In the genomic region with DNA sequence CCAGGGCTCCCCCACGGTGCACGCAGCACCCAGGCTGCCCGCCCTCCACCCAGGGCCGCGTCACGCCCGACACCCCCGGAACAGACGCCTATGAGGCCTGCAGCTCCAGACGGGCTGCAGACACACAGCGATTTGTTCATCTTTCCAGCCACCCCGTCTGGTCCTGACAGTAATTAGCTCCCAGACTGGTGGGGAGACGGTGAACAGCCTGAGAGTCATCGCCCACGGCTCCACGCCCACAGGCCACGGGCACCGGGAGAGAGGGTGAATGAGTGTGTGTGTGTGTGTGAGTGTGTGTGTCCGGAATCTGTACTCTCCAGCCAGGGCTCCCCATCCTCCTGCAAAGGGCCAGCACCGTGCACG, we compare ENCODE assay signal across 9 cellular contexts. TPM values are rescaled to one million over a fixed set of nuclear protein-coding genes. Genes with fewer than 3 reads are reported as not detected.
DNase-seq lines count a peak whose midpoint lies in the region; ATAC-seq and TF ChIP-seq lines count a peak whose summit lies in the region.
"Had no signal": no experiment of that assay in that cellular context is flagged by ENCODE, and none has a peak within 500 bp of the region (broad histone marks: within the 10 kb centered on the region; RNA-seq: fewer than 3 reads in every experiment).

No MANE protein-coding gene starts in this region.

- no peak overlapping the region for H2AFZ ChIP-seq in OCI-LY3 (ENCODE audit: low read depth, low read length)

- H3K4me2 ChIP-seq in OCI-LY3 (ENCODE audit: low read length) = peak overlapping the region; percentile 88

- no peaks in the 10 kb centered on the region for H3K9me3 Mint-ChIP-seq in CD8-positive, alpha-beta T cell

- H4K20me1 ChIP-seq in OCI-LY3 (ENCODE audit: insufficient read depth, low read length) = no peaks in the 10 kb centered on the region

- POLR2A ChIA-PET in CD8-positive, alpha-beta T cell (lab: Charles Lee) = interaction anchor here (1.9 kb wide), 1 partner anchor 18 kb away, joined by 11 read pairs; a partner anchor contains a TSS

- no peaks in the 10 kb centered on the region for H3K79me2 ChIP-seq in OCI-LY3 (ENCODE audit: low read length)

- H3K27me3 ChIP-seq in CD8-positive, alpha-beta T cell (ENCODE audit: insufficient read depth, low read length) = peaks cover 13% of the 10 kb centered on the region
- H3K27me3 ChIP-seq in OCI-LY3 (ENCODE audit: low read depth, low read length) = peaks cover 40% of the 10 kb centered on the region

- intact Hi-C loops in CD8-positive, alpha-beta T cell (cut with DNase I, micrococcal nuclease) = no loop called here

- no peaks in the 10 kb centered on the region for H3K9me3 ChIP-seq in CD8-positive, alpha-beta T cell (ENCODE audit: low read length)
- no peaks in the 10 kb centered on the region for H3K9me3 ChIP-seq in OCI-LY3 (ENCODE audit: insufficient read depth, low read length)
- H3K9me3 ChIP-seq: mucosa of descending colon had no signal

- CTCF ChIA-PET in CD8-positive, alpha-beta T cell (lab: Charles Lee) = interaction anchor here (0.7 to 1.4 kb wide), 3 partner anchors 16 to 216 kb away, joined by 3 to 5 read pairs (median 3); a partner anchor contains a TSS

- no peak for TF ChIP-seq CTCF in CD8-positive, alpha-beta T cell (IDR thresholded peaks at IDR 0.05)
- no peak for TF ChIP-seq CTCF in OCI-LY3 (IDR thresholded peaks at IDR 0.05; ENCODE audit: low read depth, low read length)

- no peak overlapping the region for H3K9ac ChIP-seq in OCI-LY3 (ENCODE audit: low read length)

- H3K36me3 ChIP-seq in CD8-positive, alpha-beta T cell (ENCODE audit: insufficient read depth, low read length) = no peaks in the 10 kb centered on the region
- no peaks in the 10 kb centered on the region for H3K36me3 ChIP-seq in OCI-LY3 (replicated peaks; ENCODE audit: low read depth, low read length)

- peak overlapping the region; percentile 52 for H3K27ac Mint-ChIP-seq in CD8-positive, alpha-beta T cell

- peaks cover 27% of the 10 kb centered on the region for H3K4me1 ChIP-seq in CD8-positive, alpha-beta T cell (ENCODE audit: insufficient read depth, low read length)
- peaks cover 11% of the 10 kb centered on the region for H3K4me1 ChIP-seq in OCI-LY3 (ENCODE audit: low read length)

- H3K4me1 Mint-ChIP-seq in CD8-positive, alpha-beta T cell (ENCODE audit: low read depth) = peaks cover 37% of the 10 kb centered on the region

- peak overlapping the region; percentile 85 for H3K4me3 ChIP-seq in CD8-positive, alpha-beta T cell (ENCODE audit: low read depth, low read length)
- H3K4me3 ChIP-seq in OCI-LY3 (ENCODE audit: low read length) = peak overlapping the region; percentile 81

- H3K36me3 Mint-ChIP-seq in CD8-positive, alpha-beta T cell = no peaks in the 10 kb centered on the region

- peak in 1 of 7 experiments; percentile 33 for DNase-seq in CD8-positive, alpha-beta T cell
- peak; percentile 15 for DNase-seq in effector CD4-positive, alpha-beta T cell
- DNase-seq in occipital lobe (lab: John Stamatoyannopoulos, UW) = peak; percentile 58
- no peak for DNase-seq in NCI-H2029 (lab: John Stamatoyannopoulos, UW)
- no peak for DNase-seq in stimulated activated CD4-positive, alpha-beta T cell treated with anti-CD3 and anti-CD28 coated beads, Interleukin-4, amount 100 ng/mL, for 24 hours
- no peak for DNase-seq in NCI-H146 treated with DMSO at 0.1 percent for 48 hours (lab: John Stamatoyannopoulos, UW; ENCODE audit: unreplicated experiment)
- DNase-seq in NCI-H187 (lab: John Stamatoyannopoulos, UW) = no peak

- H3K27ac ChIP-seq in CD8-positive, alpha-beta T cell (ENCODE audit: low read depth, low read length) = no peak overlapping the region
- H3K27ac ChIP-seq in OCI-LY3 (ENCODE audit: low read length) = no peak overlapping the region

- H3K4me3 Mint-ChIP-seq in CD8-positive, alpha-beta T cell = peak overlapping the region; percentile 77

- peaks cover 23% of the 10 kb centered on the region for H3K27me3 Mint-ChIP-seq in CD8-positive, alpha-beta T cell (ENCODE audit: low read depth)

- ATAC-seq in CD8-positive, alpha-beta T cell = peak; percentile 13

RNA-seq across cellular contexts. Expression of a gene that starts 18.1 kb away (rescaled TPM):
- 100 to 1,000 TPM; 441 to 446 TPM for total RNA-seq in CD8-positive, alpha-beta T cell
- total RNA-seq in occipital lobe = 4.7 TPM

RNA-seq across cellular contexts. Expression of a gene that starts 37.3 kb away (rescaled TPM):
- 10 to 100 TPM; 13.5 to 15.9 TPM for total RNA-seq in CD8-positive, alpha-beta T cell
- total RNA-seq in occipital lobe = 36.2 TPM

Comparison
In these comparisons a context has a peak if more than half of its experiments do, and no peak if none do; other contexts are left out.
1. DNase-seq: peak in effector CD4-positive, alpha-beta T cell (single experiment) and occipital lobe (single experiment); none in NCI-H2029 (single experiment), stimulated activated CD4-positive, alpha-beta T cell treated with anti-CD3 and anti-CD28 coated beads, Interleukin-4, amount 100 ng/mL, for 24 hours (single experiment), NCI-H146 treated with DMSO at 0.1 percent for 48 hours (single experiment) and NCI-H187 (0 of 2).
2. RNA of a gene that starts 18.1 kb away (total RNA-seq): 441 to 446 TPM in CD8-positive, alpha-beta T cell; 4.7 TPM in occipital lobe (single experiment); every median in the first group is over 10 times any median in the second.